ENCODE assay signal across 10 cellular contexts in genomic region chr22:39898997-39899396, GRCh38. TPM values are rescaled to one million over a fixed set of nuclear protein-coding genes. Genes with fewer than 3 reads are reported as not detected.
A peak's percentile ranks its signal among the peaks of the same experiment; 100 is the strongest.
DNase-seq lines count a peak whose midpoint lies in the region; ATAC-seq and TF ChIP-seq lines count a peak whose summit lies in the region.
"Had no signal": no experiment of that assay in that cellular context is flagged by ENCODE, and none has a peak within 500 bp of the region (broad histone marks: within the 10 kb centered on the region; RNA-seq: fewer than 3 reads in every experiment).

No MANE protein-coding gene starts in this region.

- H3K36me3 Mint-ChIP-seq in H9 (ENCODE audit: insufficient read depth in 1 of 3, low read depth in 3 of 3) = no peaks in the 10 kb centered on the region
- no peaks in the 10 kb centered on the region for H3K36me3 Mint-ChIP-seq in Caco-2 (ENCODE audit: insufficient read depth, unreplicated experiment)

- no peak for TF ChIP-seq CTCF in GM10248 (IDR thresholded peaks at IDR 0.05; ENCODE audit: control extremely low read depth, extremely low read depth, low read depth, missing control alignments)
- TF ChIP-seq CTCF in heart left ventricle (IDR thresholded peaks at IDR 0.05) = no peak
- TF ChIP-seq CTCF in H9 (conservative IDR thresholded peaks at IDR 0.05) = no peak
- no peak for TF ChIP-seq CTCF in Caco-2 (IDR thresholded peaks at IDR 0.05; ENCODE audit: insufficient read depth in 1 of 2, low read depth in 1 of 2, low read length in 1 of 2, severe bottlenecking in 1 of 2, unreplicated experiment in 1 of 2)

- DNase-seq in GM10248 (ENCODE audit: extremely low spot score) (peak; percentile 61), KG1 (lab: John Stamatoyannopoulos, UW) (peak; percentile 10), heart left ventricle (no peak), H9 (no peak), Caco-2 (no peak), GM23248 (no peak)
- no peak for DNase-seq in activated naive CD4-positive, alpha-beta T cell treated with anti-CD3 and anti-CD28 coated beads, Interleukin-2, amount 50 U/mL, for 16 hours
- DNase-seq: NCI-H1694 treated with DMSO at 0.1 percent for 48 hours had no signal

- H2BK15ac ChIP-seq in H9 (ENCODE audit: low read depth, low read length) = no peak overlapping the region

- H3K23me2 ChIP-seq in H9 (ENCODE audit: insufficient read length, low read depth, low read length, poor library complexity, severe bottlenecking) = no peaks in the 10 kb centered on the region

- no peaks in the 10 kb centered on the region for H3K9me3 Mint-ChIP-seq in H9
- no peaks in the 10 kb centered on the region for H3K9me3 Mint-ChIP-seq in Caco-2 (ENCODE audit: unreplicated experiment)

- H3T11ph ChIP-seq in H9 (ENCODE audit: low read length) = no peak overlapping the region

- no peak overlapping the region for H4K8ac ChIP-seq in H9 (replicated peaks; ENCODE audit: insufficient read length, low read depth, low read length)

- no peak overlapping the region for H4K91ac ChIP-seq in H9 (ENCODE audit: insufficient read length, low read depth, low read length)

- no peak overlapping the region for H3K56ac ChIP-seq in H9 (ENCODE audit: insufficient read length, low read depth, low read length)

- H3K9ac ChIP-seq in H9 (ENCODE audit: extremely low read depth, insufficient read length, low read length) = no peak overlapping the region
- no peak overlapping the region for H3K9ac ChIP-seq in GM23248

- POLR2A ChIA-PET in GM10248 (lab: Yijun Ruan, JAX) = no interaction called here
- POLR2A ChIA-PET in Caco-2 (lab: Charles Lee) = no interaction called here

- no peak overlapping the region for H3K27ac ChIP-seq in heart left ventricle
- H3K27ac ChIP-seq in H9 (ENCODE audit: insufficient read length, low read depth, low read length) = no peak overlapping the region
- H3K27ac ChIP-seq in GM23248 = no peak overlapping the region

- H2AK5ac ChIP-seq in H9 (ENCODE audit: insufficient read length, low read length) = no peak overlapping the region

- CTCF ChIA-PET in GM10248 (lab: Yijun Ruan, JAX) (interaction anchor here (0.7 to 1.2 kb wide), 4 partner anchors 8 to 126 kb away, joined by 3 to 4 read pairs (median 3); no protein-coding TSS in a partner anchor), Caco-2 (lab: Charles Lee) (no interaction called here)

- H3K4me3 Mint-ChIP-seq in H9 = no peak overlapping the region
- H3K4me3 Mint-ChIP-seq in Caco-2 (ENCODE audit: unreplicated experiment) = no peak overlapping the region

- H3K27me3 Mint-ChIP-seq in H9 (ENCODE audit: low read depth) (peaks cover 17% of the 10 kb centered on the region), Caco-2 (ENCODE audit: insufficient read depth, unreplicated experiment) (peaks cover 12% of the 10 kb centered on the region)

- no peak overlapping the region for H2BK5ac ChIP-seq in H9 (ENCODE audit: insufficient read length, low read length)

- H3K27me3 ChIP-seq in heart left ventricle = peaks cover 0 to 13% (median 0%) of the 10 kb centered on the region in 9 donors
- no peaks in the 10 kb centered on the region for H3K27me3 ChIP-seq in H9 (ENCODE audit: insufficient read depth, low read length)
- H3K27me3 ChIP-seq in Caco-2 (replicated peaks; ENCODE audit: control insufficient read depth, insufficient read depth, low read length) = no peaks in the 10 kb centered on the region
- H3K27me3 ChIP-seq in GM23248 (replicated peaks; ENCODE audit: insufficient read depth) = peaks cover 66% of the 10 kb centered on the region

- H3F3A ChIP-seq in GM23248 (ENCODE audit: insufficient read depth) = no peaks in the 10 kb centered on the region

- H4K5ac ChIP-seq in H9 (ENCODE audit: insufficient read length, low read depth, low read length) = no peak overlapping the region

- H3K36me3 ChIP-seq in heart left ventricle (no peaks in the 10 kb centered on the region), Caco-2 (ENCODE audit: control insufficient read depth, insufficient read depth, low read length) (no peaks in the 10 kb centered on the region), GM23248 (ENCODE audit: low read depth) (no peaks in the 10 kb centered on the region)

- H3K4me3 ChIP-seq in heart left ventricle (no peak overlapping the region), Caco-2 (ENCODE audit: low read depth, low read length) (no peak overlapping the region), GM23248 (no peak overlapping the region)

- H3K14ac ChIP-seq in H9 (ENCODE audit: insufficient read depth, low read length) = no peak overlapping the region

- H3K9me2 ChIP-seq in GM23248 (ENCODE audit: insufficient read depth) = no peaks in the 10 kb centered on the region

- in situ Hi-C loops in GM23248 (cut with MboI) = no loop called here

- H3K79me1 ChIP-seq in H9 (ENCODE audit: insufficient read depth, low read depth, low read length, poor library complexity, severe bottlenecking) = no peaks in the 10 kb centered on the region

- H3K23ac ChIP-seq in H9 (ENCODE audit: insufficient read length, low read depth, low read length) = no peak overlapping the region

- H3K79me2 ChIP-seq in H9 (ENCODE audit: insufficient read depth, low read length) (no peaks in the 10 kb centered on the region), GM23248 (ENCODE audit: insufficient read depth) (no peaks in the 10 kb centered on the region)

- H4K20me1 ChIP-seq in H9 (ENCODE audit: control insufficient read depth, insufficient read depth, insufficient read length) = no peaks in the 10 kb centered on the region
- H4K20me1 ChIP-seq in GM23248 (ENCODE audit: insufficient read depth) = no peaks in the 10 kb centered on the region

- no peak for TF ChIP-seq POLR2A in heart left ventricle (IDR thresholded peaks at IDR 0.05)

- H3K9me3 ChIP-seq in heart left ventricle (no peaks in the 10 kb centered on the region), H9 (ENCODE audit: control insufficient read depth, low read depth, low read length) (no peaks in the 10 kb centered on the region), Caco-2 (no peaks in the 10 kb centered on the region), GM23248 (ENCODE audit: low read depth) (no peaks in the 10 kb centered on the region)

- no peaks in the 10 kb centered on the region for H3K4me1 Mint-ChIP-seq in H9
- no peaks in the 10 kb centered on the region for H3K4me1 Mint-ChIP-seq in Caco-2 (ENCODE audit: low read depth, unreplicated experiment)

- H3K18ac ChIP-seq in H9 (ENCODE audit: insufficient read length, low read depth, low read length) = no peak overlapping the region

- peaks cover 0 to 21% (median 0%) of the 10 kb centered on the region in 12 donors for H3K4me1 ChIP-seq in heart left ventricle
- no peaks in the 10 kb centered on the region for H3K4me1 ChIP-seq in H9 (ENCODE audit: insufficient read depth, low read length)
- H3K4me1 ChIP-seq in Caco-2 = no peaks in the 10 kb centered on the region
- H3K4me1 ChIP-seq in GM23248 (ENCODE audit: insufficient read depth) = no peaks in the 10 kb centered on the region

- no peak overlapping the region for H2BK12ac ChIP-seq in H9 (ENCODE audit: insufficient read length, low read depth, low read length)

- no peak overlapping the region for H3K4me2 ChIP-seq in H9 (ENCODE audit: insufficient read depth, insufficient read length, low read length)
- H3K4me2 ChIP-seq in GM23248 (ENCODE audit: unreplicated experiment) = no peak overlapping the region

- H2BK20ac ChIP-seq in H9 (ENCODE audit: low read depth, low read length, poor library complexity, severe bottlenecking) = no peak overlapping the region

- 35 to 46% (median 40%) methylated on average over 2 of the region's 2 CpGs for WGBS in heart left ventricle, 4 donors
- no CpG with 5 or more reads among the region's 2 CpGs for WGBS in H9 (ENCODE audit: extremely low coverage, insufficient read length, low lambda C conversion rate)
- WGBS in GM23248 (ENCODE audit: low coverage in 1 of 2, low lambda C conversion rate in 2 of 2, missing lambda C conversion rate in 2 of 2), 2 experiments = 20 to 26% methylated on average over 2 of the region's 2 CpGs

- no peak overlapping the region for H3K4ac ChIP-seq in H9 (ENCODE audit: low read depth, low read length)

- no TSS peak for BruUV-seq in Caco-2 (replicated peaks; lab: Mats Ljungman, UMichigan)

- H2BK120ac ChIP-seq in H9 (ENCODE audit: low read depth, low read length, poor library complexity, severe bottlenecking) = no peak overlapping the region

- H2AFZ ChIP-seq in H9 (ENCODE audit: low read length) = no peak overlapping the region
- no peak overlapping the region for H2AFZ ChIP-seq in GM23248

- ATAC-seq in GM19468 (IDR thresholded peaks at IDR 0.05; ENCODE audit: extremely low read depth, unreplicated experiment) (peak; percentile 51), heart left ventricle (peak in 3 of 4 donors; percentile 47 to 64 (median 59))

- intact Hi-C loops in heart left ventricle (cut with DNase I) = no loop called here
- intact Hi-C loops in Caco-2 (cut with micrococcal nuclease; ENCODE audit: unreplicated experiment) = no loop called here

- H3K27ac Mint-ChIP-seq in H9 (no peak overlapping the region), Caco-2 (ENCODE audit: unreplicated experiment) (no peak overlapping the region)

RNA-seq across cellular contexts. Expression of gene GRAP2, which starts 1.9 kb away (rescaled TPM):
- total RNA-seq in heart left ventricle (1 to 10 TPM in 4 of 9 donors, under 1 TPM in 4, not detected in 1; 0.24 to 5.0 (median 1.2) TPM), H9 (2021) (not detected in 2 replicates), Caco-2 (2022) (not detected in 2 replicates)
- polyA plus RNA-seq in heart left ventricle (under 1 TPM; 0.30 to 0.57 TPM), GM23248 (2016; fragmentation: Nextera tagmentation; extraction: Ambion mirVana) (not detected in 2 replicates)
- total RNA-seq in GM23248 (2014; rRNA removed; shearing (Covaris generic)) = not detected in 2 replicates

RNA-seq across cellular contexts. Expression of gene ENTHD1, which starts 5.4 kb away (rescaled TPM):
- total RNA-seq in heart left ventricle (not detected), H9 (2021) (not detected in 2 replicates), Caco-2 (2022) (not detected in 2 replicates)
- polyA plus RNA-seq in heart left ventricle (not detected), GM23248 (2016; fragmentation: Nextera tagmentation; extraction: Ambion mirVana) (not detected in 2 replicates)
- not detected in 2 replicates for total RNA-seq in GM23248 (2014; rRNA removed; shearing (Covaris generic))
- total RNA-seq: liver had no signal
- polyA plus RNA-seq: liver had no signal

Comparison
In these comparisons a context has a peak if more than half of its experiments do, and no peak if none do; other contexts are left out.
1. DNase-seq: peak in GM10248 (single experiment) and KG1 (single experiment); none in heart left ventricle (0 of 5), H9 (single experiment), Caco-2 (0 of 2), GM23248 (single experiment) and activated naive CD4-positive, alpha-beta T cell treated with anti-CD3 and anti-CD28 coated beads, Interleukin-2, amount 50 U/mL, for 16 hours (single experiment).